Comparison of ENCODE assay signal across 26 cellular contexts in genomic region chr10:85790155-85790789, GRCh38.
"Had no signal": no experiment of that assay in that cellular context is flagged by ENCODE, and none has a peak within 500 bp of the region (broad histone marks: within the 10 kb centered on the region; RNA-seq: fewer than 3 reads in every experiment).

No MANE protein-coding gene starts in this region.

- H3K4me3 Mint-ChIP-seq: activated CD4-positive, alpha-beta memory T cell treated with anti-CD3 and anti-CD28 coated beads, Interleukin-2, amount 10 ng/mL, durations not matched to agents 7 days and 5 days; activated naive CD4-positive, alpha-beta T cell treated with anti-CD3 and anti-CD28 coated beads for 36 hours; activated naive CD8-positive, alpha-beta T cell treated with anti-CD3 and anti-CD28 coated beads for 36 hours; activated T-helper 17 cell treated with anti-CD3 and anti-CD28 coated beads, Interleukin-2, amount 50 U/mL, for 72 hours; T-cell had no signal

- H3K27me3 Mint-ChIP-seq: activated CD4-positive, alpha-beta memory T cell treated with anti-CD3 and anti-CD28 coated beads, Interleukin-2, amount 10 ng/mL, durations not matched to agents 7 days and 5 days; activated naive CD8-positive, alpha-beta T cell treated with anti-CD3 and anti-CD28 coated beads for 36 hours had no signal

- H3K9me3 Mint-ChIP-seq: activated CD4-positive, alpha-beta memory T cell treated with anti-CD3 and anti-CD28 coated beads, Interleukin-2, amount 10 ng/mL, durations not matched to agents 7 days and 5 days; activated naive CD4-positive, alpha-beta T cell treated with anti-CD3 and anti-CD28 coated beads for 36 hours; activated naive CD8-positive, alpha-beta T cell treated with anti-CD3 and anti-CD28 coated beads for 36 hours; activated T-helper 17 cell treated with anti-CD3 and anti-CD28 coated beads, Interleukin-2, amount 50 U/mL, for 72 hours; T-cell had no signal

- DNase-seq: activated CD4-positive, alpha-beta memory T cell treated with anti-CD3 and anti-CD28 coated beads, Interleukin-2, amount 10 ng/mL, durations not matched to agents 7 days and 5 days; activated CD4-positive, alpha-beta T cell treated with anti-CD3 and anti-CD28 coated beads, Interleukin-2, amount 50 U/mL, for 1 hour; activated CD4-positive, CD25-positive, alpha-beta regulatory T cell; activated gamma-delta T cell; activated naive CD4-positive, alpha-beta T cell treated with anti-CD3 and anti-CD28 coated beads for 36 hours; activated naive CD8-positive, alpha-beta T cell treated with anti-CD3 and anti-CD28 coated beads for 36 hours; activated T-cell treated with anti-CD3 and anti-CD28 coated beads for 4 hours; activated T-cell treated with anti-CD3 and anti-CD28 coated beads, Interleukin-2, amount 50 U/mL, for 48 hours; caudate nucleus; Karpas-422; MM.1S; NCI-H1105 treated with DMSO at 0.1 percent for 48 hours; NCI-H1436 treated with DMSO at 0.1 percent for 48 hours; NCI-H1930; NCI-H2171; NCI-H2227 treated with DMSO at 0.1 percent for 48 hours; NCI-H446 treated with DMSO at 0.1 percent for 48 hours; NCI-H524 treated with DMSO at 0.1 percent for 48 hours; NCI-H774; NK-92 treated with Interleukin-12 subunit alpha and Interleukin-12 subunit beta, amount 100 ng/mL, for 24 hours; OCI-M1; RPMI8226; T-cell; T-helper 2 cell; T1000 had no signal

- H3K27ac Mint-ChIP-seq: activated CD4-positive, alpha-beta memory T cell treated with anti-CD3 and anti-CD28 coated beads, Interleukin-2, amount 10 ng/mL, durations not matched to agents 7 days and 5 days; activated naive CD4-positive, alpha-beta T cell treated with anti-CD3 and anti-CD28 coated beads for 36 hours; activated naive CD8-positive, alpha-beta T cell treated with anti-CD3 and anti-CD28 coated beads for 36 hours; activated T-helper 17 cell treated with anti-CD3 and anti-CD28 coated beads, Interleukin-2, amount 50 U/mL, for 72 hours; T-cell had no signal

- H3K4me1 Mint-ChIP-seq: activated CD4-positive, alpha-beta memory T cell treated with anti-CD3 and anti-CD28 coated beads, Interleukin-2, amount 10 ng/mL, durations not matched to agents 7 days and 5 days; activated naive CD8-positive, alpha-beta T cell treated with anti-CD3 and anti-CD28 coated beads for 36 hours; activated T-helper 17 cell treated with anti-CD3 and anti-CD28 coated beads, Interleukin-2, amount 50 U/mL, for 72 hours had no signal

- H3K36me3 Mint-ChIP-seq: activated naive CD8-positive, alpha-beta T cell treated with anti-CD3 and anti-CD28 coated beads for 36 hours; T-cell had no signal
